ENCODE assay signal across 2 cellular contexts in the genomic region with DNA sequence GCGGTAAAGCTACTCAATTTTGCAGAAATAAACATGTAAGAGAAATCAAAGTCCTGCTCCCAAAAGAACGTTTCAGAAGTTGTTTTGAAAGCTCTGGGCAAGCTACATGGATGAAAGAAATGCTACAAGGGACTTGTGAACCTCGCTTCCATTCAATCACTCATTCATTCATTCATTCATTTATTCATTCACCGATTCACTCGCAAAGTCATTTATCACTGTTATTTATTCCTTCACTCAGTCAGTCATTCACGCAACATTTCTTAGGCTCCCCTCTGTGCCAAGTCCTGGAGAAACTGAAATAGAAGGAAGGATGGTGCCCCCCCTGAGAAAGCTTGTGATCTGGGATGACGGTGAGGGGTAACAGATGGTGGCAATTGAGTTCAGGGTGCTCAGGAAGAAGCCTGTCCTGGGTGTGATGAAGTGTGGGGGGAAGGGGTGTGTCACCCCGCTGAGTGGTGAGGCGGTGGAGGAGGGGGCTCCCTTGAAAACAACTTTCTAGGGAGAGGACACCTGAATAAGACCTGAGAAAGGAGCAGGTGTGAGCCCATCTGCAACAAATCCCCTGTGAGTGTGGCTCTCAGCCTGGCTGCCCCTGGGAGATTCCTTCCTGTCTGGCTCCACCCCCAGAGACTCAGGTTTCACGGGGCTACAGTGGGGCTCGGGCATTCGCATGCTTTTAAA.
TF ChIP-seq lines count a peak whose summit lies in the region.

No MANE protein-coding gene starts in this region.

TF ChIP-seq in SK-N-SH treated with all-trans-retinoic acid at 6 μM for 48 hours, 23 proteins besides CTCF, POLR2A, EP300 and RAD21 (continued from another document):
- TF ChIP-seq, protein P1, sequence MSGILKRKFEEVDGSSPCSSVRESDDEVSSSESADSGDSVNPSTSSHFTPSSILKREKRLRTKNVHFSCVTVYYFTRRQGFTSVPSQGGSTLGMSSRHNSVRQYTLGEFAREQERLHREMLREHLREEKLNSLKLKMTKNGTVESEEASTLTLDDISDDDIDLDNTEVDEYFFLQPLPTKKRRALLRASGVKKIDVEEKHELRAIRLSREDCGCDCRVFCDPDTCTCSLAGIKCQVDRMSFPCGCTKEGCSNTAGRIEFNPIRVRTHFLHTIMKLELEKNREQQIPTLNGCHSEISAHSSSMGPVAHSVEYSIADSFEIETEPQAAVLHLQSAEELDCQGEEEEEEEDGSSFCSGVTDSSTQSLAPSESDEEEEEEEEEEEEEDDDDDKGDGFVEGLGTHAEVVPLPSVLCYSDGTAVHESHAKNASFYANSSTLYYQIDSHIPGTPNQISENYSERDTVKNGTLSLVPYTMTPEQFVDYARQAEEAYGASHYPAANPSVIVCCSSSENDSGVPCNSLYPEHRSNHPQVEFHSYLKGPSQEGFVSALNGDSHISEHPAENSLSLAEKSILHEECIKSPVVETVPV (CRISPR knock-in tag; IDR thresholded peaks at IDR 0.05) = no peak
- TF ChIP-seq GLIS3 (CRISPR knock-in tag; IDR thresholded peaks at IDR 0.05) = no peak
- no peak for TF ChIP-seq ZNF565 (CRISPR knock-in tag; conservative IDR thresholded peaks at IDR 0.05; ENCODE audit: low read depth)
- no peak for TF ChIP-seq ZC3H10 (CRISPR knock-in tag; IDR thresholded peaks at IDR 0.05)
- no peak for TF ChIP-seq TCF4 (CRISPR knock-in tag; IDR thresholded peaks at IDR 0.05; ENCODE audit: borderline replicate concordance)

TF ChIP-seq in SK-N-SH, 30 proteins besides CTCF, POLR2A, EP300 and RAD21 (continued from another document):
- TF ChIP-seq, protein P2, sequence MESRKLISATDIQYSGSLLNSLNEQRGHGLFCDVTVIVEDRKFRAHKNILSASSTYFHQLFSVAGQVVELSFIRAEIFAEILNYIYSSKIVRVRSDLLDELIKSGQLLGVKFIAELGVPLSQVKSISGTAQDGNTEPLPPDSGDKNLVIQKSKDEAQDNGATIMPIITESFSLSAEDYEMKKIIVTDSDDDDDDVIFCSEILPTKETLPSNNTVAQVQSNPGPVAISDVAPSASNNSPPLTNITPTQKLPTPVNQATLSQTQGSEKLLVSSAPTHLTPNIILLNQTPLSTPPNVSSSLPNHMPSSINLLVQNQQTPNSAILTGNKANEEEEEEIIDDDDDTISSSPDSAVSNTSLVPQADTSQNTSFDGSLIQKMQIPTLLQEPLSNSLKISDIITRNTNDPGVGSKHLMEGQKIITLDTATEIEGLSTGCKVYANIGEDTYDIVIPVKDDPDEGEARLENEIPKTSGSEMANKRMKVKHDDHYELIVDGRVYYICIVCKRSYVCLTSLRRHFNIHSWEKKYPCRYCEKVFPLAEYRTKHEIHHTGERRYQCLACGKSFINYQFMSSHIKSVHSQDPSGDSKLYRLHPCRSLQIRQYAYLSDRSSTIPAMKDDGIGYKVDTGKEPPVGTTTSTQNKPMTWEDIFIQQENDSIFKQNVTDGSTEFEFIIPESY (IDR thresholded peaks at IDR 0.05; ENCODE audit: borderline replicate concordance, low read depth) = no peak
- TF ChIP-seq JUND (IDR thresholded peaks at IDR 0.05) (no peak), TEAD4 (IDR thresholded peaks at IDR 0.05; ENCODE audit: borderline replicate concordance, insufficient read depth) (no peak), GABPA (IDR thresholded peaks at IDR 0.05; ENCODE audit: low read depth) (no peak), ELF1 (IDR thresholded peaks at IDR 0.05) (no peak), NRF1 (IDR thresholded peaks at IDR 0.05; ENCODE audit: low read depth, low read length) (no peak)
- TF ChIP-seq, protein P3, sequence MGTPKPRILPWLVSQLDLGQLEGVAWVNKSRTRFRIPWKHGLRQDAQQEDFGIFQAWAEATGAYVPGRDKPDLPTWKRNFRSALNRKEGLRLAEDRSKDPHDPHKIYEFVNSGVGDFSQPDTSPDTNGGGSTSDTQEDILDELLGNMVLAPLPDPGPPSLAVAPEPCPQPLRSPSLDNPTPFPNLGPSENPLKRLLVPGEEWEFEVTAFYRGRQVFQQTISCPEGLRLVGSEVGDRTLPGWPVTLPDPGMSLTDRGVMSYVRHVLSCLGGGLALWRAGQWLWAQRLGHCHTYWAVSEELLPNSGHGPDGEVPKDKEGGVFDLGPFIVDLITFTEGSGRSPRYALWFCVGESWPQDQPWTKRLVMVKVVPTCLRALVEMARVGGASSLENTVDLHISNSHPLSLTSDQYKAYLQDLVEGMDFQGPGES (IDR thresholded peaks at IDR 0.05; ENCODE audit: low read depth, low read length) = no peak
